Comparison of ENCODE assay signal across 14 cellular contexts in the genomic region with DNA sequence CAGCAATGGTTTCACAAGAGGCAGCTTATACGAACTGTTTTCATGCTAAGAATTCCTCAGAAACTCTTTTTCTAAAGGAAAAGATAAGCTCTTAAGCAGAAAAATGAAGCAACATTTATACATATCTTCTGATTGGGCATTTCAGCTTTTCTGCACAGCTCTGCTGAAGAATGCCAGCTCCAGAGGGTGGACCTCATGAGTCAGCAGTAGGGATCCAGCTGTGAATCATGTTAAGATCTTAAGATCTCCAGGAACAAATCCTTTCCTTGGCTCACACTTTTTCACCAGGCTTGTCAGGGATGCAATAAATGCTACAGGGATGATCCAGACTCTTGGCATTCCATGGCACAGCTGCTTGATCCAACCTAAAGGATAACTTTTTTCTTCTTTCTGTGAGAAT.
A peak's percentile ranks its signal among the peaks of the same experiment; 100 is the strongest.
DNase-seq lines count a peak whose midpoint lies in the region; ATAC-seq and TF ChIP-seq lines count a peak whose summit lies in the region.
"Had no signal": no experiment of that assay in that cellular context is flagged by ENCODE, and none has a peak within 500 bp of the region (broad histone marks: within the 10 kb centered on the region; RNA-seq: fewer than 3 reads in every experiment).

No MANE protein-coding gene starts in this region.

- H3K27me3 Mint-ChIP-seq in GM23338 (ENCODE audit: insufficient read depth, low read depth, poor library complexity) (peaks cover 3% of the 10 kb centered on the region), progenitor cell of endocrine pancreas (no peaks in the 10 kb centered on the region)
- no peaks in the 10 kb centered on the region for H3K27me3 Mint-ChIP-seq in activated naive CD4-positive, alpha-beta T cell treated with anti-CD3 and anti-CD28 coated beads for 36 hours (ENCODE audit: low read depth)

- no peaks in the 10 kb centered on the region for H3K9me2 ChIP-seq in GM23338 (ENCODE audit: insufficient read depth)

- TF ChIP-seq CTCF in GM23338 (conservative IDR thresholded peaks at IDR 0.05; ENCODE audit: low read depth in 2 of 2), result no peak
- no peak for TF ChIP-seq CTCF in fibroblast of lung (conservative IDR thresholded peaks at IDR 0.05 in 1 of 2, IDR thresholded peaks at IDR 0.05 in 1 of 2; ENCODE audit: low read depth in 1 of 2, low read length in 2 of 2)
- TF ChIP-seq CTCF in progenitor cell of endocrine pancreas (IDR thresholded peaks at IDR 0.05; ENCODE audit: unreplicated experiment), result no peak

- H3K27ac Mint-ChIP-seq in GM23338 (no peak overlapping the region; the same call in 1 of the 2 replicates), progenitor cell of endocrine pancreas (peak overlapping the region; percentile 49)
- H3K27ac Mint-ChIP-seq in activated naive CD4-positive, alpha-beta T cell treated with anti-CD3 and anti-CD28 coated beads for 36 hours, result no peak overlapping the region
- H3K27ac Mint-ChIP-seq: activated naive CD4-positive, alpha-beta T cell treated with anti-CD3 and anti-CD28 coated beads, Interleukin-2, amount 10 ng/mL, durations not matched to agents 7 days and 5 days; effector memory CD8-positive, alpha-beta T cell had no signal

- H3K4me3 ChIP-seq in GM23338 (no peak overlapping the region), fibroblast of lung (replicated peaks in 1 of 4; ENCODE audit: control extremely low read depth in 1 of 4, insufficient read depth in 1 of 4, low read depth in 3 of 4, low read length in 4 of 4) (no peak overlapping the region)
- H3K4me3 ChIP-seq: thoracic aorta had no signal

- CTCF ChIA-PET in activated naive CD4-positive, alpha-beta T cell treated with anti-CD3 and anti-CD28 coated beads for 36 hours (lab: Charles Lee), result no interaction called here

- no peaks in the 10 kb centered on the region for H3K27me3 ChIP-seq in GM23338 (ENCODE audit: insufficient read depth)
- H3K27me3 ChIP-seq in fibroblast of lung (ENCODE audit: control insufficient read depth, insufficient read depth, low read length), result no peaks in the 10 kb centered on the region
- H3K27me3 ChIP-seq: neutrophil had no signal

- no peak overlapping the region for H3K9ac ChIP-seq in fibroblast of lung (ENCODE audit: insufficient read depth, low read length)

- H3K9me3 Mint-ChIP-seq in GM23338 (peaks cover 19% of the 10 kb centered on the region; the same call in 2 of the 3 replicates), progenitor cell of endocrine pancreas (ENCODE audit: low read depth) (no peaks in the 10 kb centered on the region)
- no peaks in the 10 kb centered on the region for H3K9me3 Mint-ChIP-seq in activated naive CD4-positive, alpha-beta T cell treated with anti-CD3 and anti-CD28 coated beads for 36 hours
- H3K9me3 Mint-ChIP-seq: effector memory CD8-positive, alpha-beta T cell had no signal

- H3K27ac ChIP-seq in GM23338 (ENCODE audit: low read depth) (no peak overlapping the region), fibroblast of lung (ENCODE audit: insufficient read depth, low read length) (no peak overlapping the region)
- H3K27ac ChIP-seq: neutrophil, thoracic aorta had no signal

- H3F3A ChIP-seq in GM23338 (replicated peaks; ENCODE audit: low read depth), result no peaks in the 10 kb centered on the region

- H3K4me2 ChIP-seq in GM23338 (no peak overlapping the region), fibroblast of lung (ENCODE audit: extremely low read depth, insufficient read depth, low read length) (no peak overlapping the region)

- H3K79me2 ChIP-seq in GM23338 (replicated peaks; ENCODE audit: insufficient read depth) (no peaks in the 10 kb centered on the region), fibroblast of lung (ENCODE audit: control insufficient read depth, insufficient read depth, low read length) (no peaks in the 10 kb centered on the region)

- ATAC-seq in GM23338 (no peak), GM18519 (IDR thresholded peaks at IDR 0.05; ENCODE audit: low FRiP score, unreplicated experiment) (no peak), HG03045 (IDR thresholded peaks at IDR 0.05; ENCODE audit: unreplicated experiment) (no peak)
- ATAC-seq: effector memory CD8-positive, alpha-beta T cell had no signal

- no peaks in the 10 kb centered on the region for H3K9me3 ChIP-seq in fibroblast of lung (ENCODE audit: control insufficient read depth, insufficient read depth, low read depth, low read length)
- H3K9me3 ChIP-seq: neutrophil, thoracic aorta had no signal

- H3K4me1 ChIP-seq in GM23338 (ENCODE audit: insufficient read depth) (peaks cover 34% of the 10 kb centered on the region), fibroblast of lung (ENCODE audit: control insufficient read depth, extremely low read depth, insufficient read depth, low read length) (no peaks in the 10 kb centered on the region)

- no peak overlapping the region for H3K4me3 Mint-ChIP-seq in GM23338
- H3K4me3 Mint-ChIP-seq in progenitor cell of endocrine pancreas (ENCODE audit: low read depth), result no peak overlapping the region
- no peak overlapping the region for H3K4me3 Mint-ChIP-seq in activated naive CD4-positive, alpha-beta T cell treated with anti-CD3 and anti-CD28 coated beads for 36 hours
- H3K4me3 Mint-ChIP-seq: activated naive CD4-positive, alpha-beta T cell treated with anti-CD3 and anti-CD28 coated beads, Interleukin-2, amount 10 ng/mL, durations not matched to agents 7 days and 5 days; effector memory CD8-positive, alpha-beta T cell had no signal

- H2AFZ ChIP-seq in GM23338 (no peak overlapping the region; the same call in 1 of the 2 replicates), fibroblast of lung (ENCODE audit: low read length) (no peak overlapping the region)

- H3K4me1 Mint-ChIP-seq in GM23338, result peaks cover 45% of the 10 kb centered on the region
- H3K4me1 Mint-ChIP-seq in progenitor cell of endocrine pancreas (ENCODE audit: low read depth), result peaks cover 2% of the 10 kb centered on the region
- H3K4me1 Mint-ChIP-seq in activated naive CD4-positive, alpha-beta T cell treated with anti-CD3 and anti-CD28 coated beads for 36 hours (ENCODE audit: low read depth), result peaks cover 4% of the 10 kb centered on the region
- H3K4me1 Mint-ChIP-seq: activated naive CD4-positive, alpha-beta T cell treated with anti-CD3 and anti-CD28 coated beads, Interleukin-2, amount 10 ng/mL, durations not matched to agents 7 days and 5 days had no signal

- intact Hi-C loops in activated naive CD4-positive, alpha-beta T cell treated with anti-CD3 and anti-CD28 coated beads for 36 hours (cut with micrococcal nuclease), result no loop called here

- H3K36me3 ChIP-seq in GM23338 (ENCODE audit: insufficient read depth) (no peaks in the 10 kb centered on the region), fibroblast of lung (ENCODE audit: control insufficient read depth, insufficient read depth, low read length) (no peaks in the 10 kb centered on the region)
- H3K36me3 ChIP-seq: neutrophil, thoracic aorta had no signal

- H4K20me1 ChIP-seq in GM23338 (replicated peaks; ENCODE audit: insufficient read depth) (no peaks in the 10 kb centered on the region), fibroblast of lung (ENCODE audit: control insufficient read depth, extremely low read depth, insufficient read depth, low read length) (no peaks in the 10 kb centered on the region)

- 0 out of 3 replicates have a peak, but pooled peaks cover 3% of the 10 kb centered on the region for H3K36me3 Mint-ChIP-seq in GM23338 (ENCODE audit: low read depth)
- H3K36me3 Mint-ChIP-seq in progenitor cell of endocrine pancreas (ENCODE audit: insufficient read depth), result no peaks in the 10 kb centered on the region
- H3K36me3 Mint-ChIP-seq in activated naive CD4-positive, alpha-beta T cell treated with anti-CD3 and anti-CD28 coated beads for 36 hours (ENCODE audit: low read depth), result no peaks in the 10 kb centered on the region
- H3K36me3 Mint-ChIP-seq: activated naive CD4-positive, alpha-beta T cell treated with anti-CD3 and anti-CD28 coated beads, Interleukin-2, amount 10 ng/mL, durations not matched to agents 7 days and 5 days had no signal

- DNase-seq in GM23338 (ENCODE audit: low spot score), result peak; percentile 3
- DNase-seq in RPMI7951 (ENCODE audit: low read depth), result peak; percentile 18
- DNase-seq in fibroblast of lung (ENCODE audit: low read depth in 2 of 2), result peak; percentile 41 to 82
- DNase-seq in progenitor cell of endocrine pancreas (ENCODE audit: low spot score, unreplicated experiment), result no peak
- DNase-seq in activated naive CD4-positive, alpha-beta T cell treated with anti-CD3 and anti-CD28 coated beads for 36 hours, result no peak
- DNase-seq in DMS153 (lab: John Stamatoyannopoulos, UW), result no peak
- DNase-seq: activated CD4-positive, alpha-beta T cell treated with anti-CD3 and anti-CD28 coated beads, Interleukin-2, amount 50 U/mL, for 4 hours; activated naive CD4-positive, alpha-beta T cell treated with anti-CD3 and anti-CD28 coated beads, Interleukin-2, amount 10 ng/mL, durations not matched to agents 7 days and 5 days; effector memory CD8-positive, alpha-beta T cell; NCI-H524 had no signal

TF ChIP-seq in GM23338, 12 proteins besides CTCF, POLR2A, EP300 and RAD21 (continues in another document):
- TF ChIP-seq ZNF114 (CRISPR knock-in tag; IDR thresholded peaks at IDR 0.05), result no peak
- TF ChIP-seq REST (IDR thresholded peaks at IDR 0.05; ENCODE audit: unreplicated experiment), result no peak
- TF ChIP-seq POLR2AphosphoS5 (IDR thresholded peaks at IDR 0.05; ENCODE audit: low read depth), result no peak
- no peak for TF ChIP-seq ZNF331 (CRISPR knock-in tag; IDR thresholded peaks at IDR 0.05; ENCODE audit: low read depth)

Comparison
In these comparisons a context has a peak if more than half of its experiments do, and no peak if none do; other contexts are left out.
1. DNase-seq: peak in GM23338 (single experiment), RPMI7951 (single experiment) and fibroblast of lung (2 of 2); none in progenitor cell of endocrine pancreas (single experiment), activated naive CD4-positive, alpha-beta T cell treated with anti-CD3 and anti-CD28 coated beads for 36 hours (single experiment) and DMS153 (single experiment).